17 cellular contexts compared by ENCODE assay signal in genomic region chrX:56569378-56570061, GRCh38. TPM values are rescaled to one million over a fixed set of nuclear protein-coding genes. Genes with fewer than 3 reads are reported as not detected.
A peak's percentile ranks its signal among the peaks of the same experiment; 100 is the strongest.
DNase-seq lines count a peak whose midpoint lies in the region; ATAC-seq lines count a peak whose summit lies in the region.
"Had no signal": no experiment of that assay in that cellular context is flagged by ENCODE, and none has a peak within 500 bp of the region (broad histone marks: within the 10 kb centered on the region; RNA-seq: fewer than 3 reads in every experiment).

No MANE protein-coding gene starts in this region.

- no peak overlapping the region for H3K27ac ChIP-seq in CD4-positive, alpha-beta memory T cell (ENCODE audit: low read depth, low read length)
- H3K27ac ChIP-seq: SJCRH30 had no signal

- H3K9me3 Mint-ChIP-seq in activated CD4-positive, alpha-beta T cell treated with anti-CD3 and anti-CD28 coated beads for 36 hours (ENCODE audit: low read depth), result no peaks in the 10 kb centered on the region
- no peaks in the 10 kb centered on the region for H3K9me3 Mint-ChIP-seq in activated CD4-positive, alpha-beta T cell treated with anti-CD3 and anti-CD28 coated beads, Interleukin-2, amount 10 ng/mL, durations not matched to agents 7 days and 5 days
- H3K9me3 Mint-ChIP-seq in activated naive CD8-positive, alpha-beta T cell treated with anti-CD3 and anti-CD28 coated beads for 36 hours, result peaks cover 2% of the 10 kb centered on the region
- H3K9me3 Mint-ChIP-seq in CD4-positive, alpha-beta memory T cell, result no peaks in the 10 kb centered on the region
- H3K9me3 Mint-ChIP-seq: type B pancreatic cell, WTC11 had no signal

- H3K4me3 ChIP-seq in CD4-positive, alpha-beta memory T cell (ENCODE audit: low read length in 2 of 2), result no peak overlapping the region
- H3K4me3 ChIP-seq: SJCRH30 had no signal

- H3K36me3 ChIP-seq in CD4-positive, alpha-beta memory T cell (ENCODE audit: insufficient read depth, low read length), result no peaks in the 10 kb centered on the region
- H3K36me3 ChIP-seq: SJCRH30 had no signal

- no peaks in the 10 kb centered on the region for H3K9me3 ChIP-seq in CD4-positive, alpha-beta memory T cell (ENCODE audit: control insufficient read depth in 1 of 2, low read length in 2 of 2)
- H3K9me3 ChIP-seq: SJCRH30 had no signal

- intact Hi-C loops in activated CD4-positive, alpha-beta T cell treated with anti-CD3 and anti-CD28 coated beads for 36 hours (cut with DNase I, micrococcal nuclease), result loop anchor here in 1 of 2 experiments (10.0 kb wide), 1 partner anchor 425 kb away; the partner anchor contains the start of gene SPIN3
- intact Hi-C loops in CD4-positive, alpha-beta memory T cell (cut with micrococcal nuclease), result no loop called here

- DNase-seq in activated CD4-positive, alpha-beta T cell treated with anti-CD3 and anti-CD28 coated beads for 36 hours, result peak; percentile 21
- DNase-seq in activated CD4-positive, alpha-beta T cell treated with anti-CD3 and anti-CD28 coated beads, Interleukin-2, amount 10 ng/mL, durations not matched to agents 7 days and 5 days, result no peak
- no peak for DNase-seq in activated naive CD8-positive, alpha-beta T cell treated with anti-CD3 and anti-CD28 coated beads for 36 hours
- peak; percentile 13 for DNase-seq in putamen (ENCODE audit: low spot score)
- no peak for DNase-seq in CD4-positive, alpha-beta memory T cell
- no peak for DNase-seq in NCI-H524 treated with DMSO at 0.1 percent for 48 hours (lab: John Stamatoyannopoulos, UW)
- DNase-seq: central memory CD4-positive, alpha-beta T cell; DMS 273 treated with DMSO at 0.1 percent for 48 hours; glutamatergic neuron; HCEC 1CT; nephron progenitor cell; NK-92 treated with Interleukin-12 subunit alpha and Interleukin-12 subunit beta, amount 100 ng/mL, for 24 hours; SJCRH30 had no signal

- peaks cover 66% of the 10 kb centered on the region for H3K4me1 ChIP-seq in CD4-positive, alpha-beta memory T cell (ENCODE audit: insufficient read depth, low read length)
- H3K4me1 ChIP-seq: SJCRH30 had no signal

- no peak overlapping the region for H3K4me3 Mint-ChIP-seq in activated CD4-positive, alpha-beta T cell treated with anti-CD3 and anti-CD28 coated beads for 36 hours
- no peak overlapping the region for H3K4me3 Mint-ChIP-seq in activated CD4-positive, alpha-beta T cell treated with anti-CD3 and anti-CD28 coated beads, Interleukin-2, amount 10 ng/mL, durations not matched to agents 7 days and 5 days
- no peak overlapping the region for H3K4me3 Mint-ChIP-seq in activated naive CD8-positive, alpha-beta T cell treated with anti-CD3 and anti-CD28 coated beads for 36 hours
- peak overlapping the region in 3 of 8 donors; percentile 16 to 83 (median 51) for H3K4me3 Mint-ChIP-seq in CD4-positive, alpha-beta memory T cell
- H3K4me3 Mint-ChIP-seq: WTC11 had no signal

- H3K27me3 Mint-ChIP-seq in activated CD4-positive, alpha-beta T cell treated with anti-CD3 and anti-CD28 coated beads for 36 hours, result no peaks in the 10 kb centered on the region
- H3K27me3 Mint-ChIP-seq in activated CD4-positive, alpha-beta T cell treated with anti-CD3 and anti-CD28 coated beads, Interleukin-2, amount 10 ng/mL, durations not matched to agents 7 days and 5 days, result no peaks in the 10 kb centered on the region
- no peaks in the 10 kb centered on the region for H3K27me3 Mint-ChIP-seq in activated naive CD8-positive, alpha-beta T cell treated with anti-CD3 and anti-CD28 coated beads for 36 hours
- no peaks in the 10 kb centered on the region for H3K27me3 Mint-ChIP-seq in CD4-positive, alpha-beta memory T cell
- H3K27me3 Mint-ChIP-seq: type B pancreatic cell had no signal

- CTCF ChIA-PET in activated CD4-positive, alpha-beta T cell treated with anti-CD3 and anti-CD28 coated beads for 36 hours (lab: Charles Lee), result no interaction called here
- CTCF ChIA-PET in activated CD4-positive, alpha-beta T cell treated with anti-CD3 and anti-CD28 coated beads, Interleukin-2, amount 10 ng/mL, durations not matched to agents 7 days and 5 days (lab: Charles Lee), result interaction anchor here (2.1 kb wide), 1 partner anchor 9 kb away, joined by 6 read pairs; no protein-coding TSS in a partner anchor
- CTCF ChIA-PET in CD4-positive, alpha-beta memory T cell (lab: Charles Lee; ENCODE audit: partially characterized antibody), result interaction anchor here (0.7 to 0.9 kb wide), 2 partner anchors 11 to 157 kb away, joined by 3 read pairs; no protein-coding TSS in a partner anchor

- H3K36me3 Mint-ChIP-seq in activated CD4-positive, alpha-beta T cell treated with anti-CD3 and anti-CD28 coated beads for 36 hours (ENCODE audit: low read depth), result peaks cover 50% of the 10 kb centered on the region
- peaks cover 60% of the 10 kb centered on the region for H3K36me3 Mint-ChIP-seq in activated CD4-positive, alpha-beta T cell treated with anti-CD3 and anti-CD28 coated beads, Interleukin-2, amount 10 ng/mL, durations not matched to agents 7 days and 5 days (ENCODE audit: low read depth)
- peaks cover 58% of the 10 kb centered on the region for H3K36me3 Mint-ChIP-seq in activated naive CD8-positive, alpha-beta T cell treated with anti-CD3 and anti-CD28 coated beads for 36 hours
- H3K36me3 Mint-ChIP-seq in CD4-positive, alpha-beta memory T cell, result peaks cover 14 to 41% of the 10 kb centered on the region in 2 donors
- H3K36me3 Mint-ChIP-seq: type B pancreatic cell, WTC11 had no signal

- peak overlapping the region; percentile 85 for H3K27ac Mint-ChIP-seq in activated CD4-positive, alpha-beta T cell treated with anti-CD3 and anti-CD28 coated beads for 36 hours
- H3K27ac Mint-ChIP-seq in activated CD4-positive, alpha-beta T cell treated with anti-CD3 and anti-CD28 coated beads, Interleukin-2, amount 10 ng/mL, durations not matched to agents 7 days and 5 days, result no peak overlapping the region
- H3K27ac Mint-ChIP-seq in activated naive CD8-positive, alpha-beta T cell treated with anti-CD3 and anti-CD28 coated beads for 36 hours, result peak overlapping the region; percentile 54
- H3K27ac Mint-ChIP-seq in CD4-positive, alpha-beta memory T cell, result peak overlapping the region in 2 of 7 donors; percentile 45 to 46
- H3K27ac Mint-ChIP-seq: nephron progenitor cell, WTC11 had no signal

- ATAC-seq in activated CD4-positive, alpha-beta T cell treated with anti-CD3 and anti-CD28 coated beads for 36 hours, result peak; percentile 27
- ATAC-seq in HG02759 (IDR thresholded peaks at IDR 0.05; ENCODE audit: unreplicated experiment) (peak; percentile 57), GM21576 (IDR thresholded peaks at IDR 0.05; ENCODE audit: unreplicated experiment) (no peak)
- ATAC-seq: WTC11 had no signal

- H3K27me3 ChIP-seq in CD4-positive, alpha-beta memory T cell (ENCODE audit: insufficient read depth, low read length), result no peaks in the 10 kb centered on the region
- H3K27me3 ChIP-seq: SJCRH30 had no signal

- POLR2A ChIA-PET in activated CD4-positive, alpha-beta T cell treated with anti-CD3 and anti-CD28 coated beads for 36 hours (lab: Charles Lee), result interaction anchor here (0.6 kb wide), 1 partner anchor 25 kb away, joined by 3 read pairs; no protein-coding TSS in a partner anchor
- POLR2A ChIA-PET in activated CD4-positive, alpha-beta T cell treated with anti-CD3 and anti-CD28 coated beads, Interleukin-2, amount 10 ng/mL, durations not matched to agents 7 days and 5 days (lab: Charles Lee), result no interaction called here
- POLR2A ChIA-PET in CD4-positive, alpha-beta memory T cell (lab: Charles Lee; ENCODE audit: partially characterized antibody), result no interaction called here

- peaks cover 39% of the 10 kb centered on the region for H3K4me1 Mint-ChIP-seq in activated CD4-positive, alpha-beta T cell treated with anti-CD3 and anti-CD28 coated beads for 36 hours
- peaks cover 37% of the 10 kb centered on the region for H3K4me1 Mint-ChIP-seq in activated CD4-positive, alpha-beta T cell treated with anti-CD3 and anti-CD28 coated beads, Interleukin-2, amount 10 ng/mL, durations not matched to agents 7 days and 5 days
- peaks cover 27% of the 10 kb centered on the region for H3K4me1 Mint-ChIP-seq in activated naive CD8-positive, alpha-beta T cell treated with anti-CD3 and anti-CD28 coated beads for 36 hours
- peaks cover 21 to 76% (median 35%) of the 10 kb centered on the region in 4 donors for H3K4me1 Mint-ChIP-seq in CD4-positive, alpha-beta memory T cell

RNA-seq across cellular contexts. Expression of gene UBQLN2, which starts 6.1 kb away (rescaled TPM):
- 10 to 100 TPM; 32.2 to 36.6 TPM for total RNA-seq in activated CD4-positive, alpha-beta T cell treated with anti-CD3 and anti-CD28 coated beads for 36 hours
- total RNA-seq in activated CD4-positive, alpha-beta T cell treated with anti-CD3 and anti-CD28 coated beads, Interleukin-2, amount 10 ng/mL, durations not matched to agents 7 days and 5 days, result 10 to 100 TPM; 50.6 to 59.7 TPM
- total RNA-seq in activated naive CD8-positive, alpha-beta T cell treated with anti-CD3 and anti-CD28 coated beads for 36 hours, result 10 to 100 TPM; 29.4 to 30.2 TPM
- 10 to 100 TPM; 62.6 to 64.0 TPM for total RNA-seq in CD4-positive, alpha-beta memory T cell
- polyA plus RNA-seq in CD4-positive, alpha-beta memory T cell, result 10 to 100 TPM; 66.7 to 74.8 TPM

Comparison
In these comparisons a context has a peak if more than half of its experiments do, and no peak if none do; other contexts are left out.
1. DNase-seq: peak in activated CD4-positive, alpha-beta T cell treated with anti-CD3 and anti-CD28 coated beads for 36 hours (single experiment) and putamen (single experiment); none in activated CD4-positive, alpha-beta T cell treated with anti-CD3 and anti-CD28 coated beads, Interleukin-2, amount 10 ng/mL, durations not matched to agents 7 days and 5 days (single experiment), activated naive CD8-positive, alpha-beta T cell treated with anti-CD3 and anti-CD28 coated beads for 36 hours (single experiment), CD4-positive, alpha-beta memory T cell (0 of 5) and NCI-H524 treated with DMSO at 0.1 percent for 48 hours (single experiment).